ENCODE assay signal across 9 cellular contexts in genomic region chr3:187714404-187714979, GRCh38. TPM values are rescaled to one million over a fixed set of nuclear protein-coding genes. Genes with fewer than 3 reads are reported as not detected.
A peak's percentile ranks its signal among the peaks of the same experiment; 100 is the strongest.
DNase-seq lines count a peak whose midpoint lies in the region; ATAC-seq and TF ChIP-seq lines count a peak whose summit lies in the region.
"Had no signal": no experiment of that assay in that cellular context is flagged by ENCODE, and none has a peak within 500 bp of the region (broad histone marks: within the 10 kb centered on the region; RNA-seq: fewer than 3 reads in every experiment).

No MANE protein-coding gene starts in this region.

- TF ChIP-seq POLR2A in esophagus squamous epithelium (IDR thresholded peaks at IDR 0.05) (no peak), testis (IDR thresholded peaks at IDR 0.05) (no peak)

- H3K9me3 ChIP-seq in Karpas-422 (ENCODE audit: low read length) (no peaks in the 10 kb centered on the region), esophagus squamous epithelium (no peaks in the 10 kb centered on the region), testis (no peaks in the 10 kb centered on the region)

- H3K4me2 ChIP-seq in Karpas-422 (ENCODE audit: low read depth, low read length, poor library complexity, severe bottlenecking) = peak overlapping the region; percentile 16

- no peaks in the 10 kb centered on the region for H3K27me3 ChIP-seq in Karpas-422 (ENCODE audit: low read length)
- no peaks in the 10 kb centered on the region for H3K27me3 ChIP-seq in esophagus squamous epithelium
- no peaks in the 10 kb centered on the region for H3K27me3 ChIP-seq in testis

- no peak overlapping the region for H3K4me3 Mint-ChIP-seq in neural crest cell

- no peak overlapping the region for H3K27ac ChIP-seq in Karpas-422 (ENCODE audit: low read length)
- no peak overlapping the region for H3K27ac ChIP-seq in esophagus squamous epithelium
- no peak overlapping the region for H3K27ac ChIP-seq in testis

- H3K4me1 Mint-ChIP-seq in neural crest cell = peaks cover 4% of the 10 kb centered on the region

- no peaks in the 10 kb centered on the region for H3K36me3 Mint-ChIP-seq in neural crest cell (ENCODE audit: low read depth)

- DNase-seq in DMS79 treated with DMSO at 0.1 percent for 48 hours (lab: John Stamatoyannopoulos, UW) (peak; percentile 69), Karpas-422 (peak; percentile 96), OCI-M1 (lab: John Stamatoyannopoulos, UW) (peak; percentile 79), activated T-cell treated with anti-CD3 and anti-CD28 coated beads for 48 hours (ENCODE audit: low read depth) (peak; percentile 54), esophagus squamous epithelium (lab: John Stamatoyannopoulos, UW) (no peak), neural crest cell (ENCODE audit: low read depth, low spot score) (peak; percentile 71), testis (peak; percentile 88)

- H3K4me3 ChIP-seq in Karpas-422 (ENCODE audit: low read length) (no peak overlapping the region), esophagus squamous epithelium (no peak overlapping the region), testis (no peak overlapping the region)

- H3K27ac Mint-ChIP-seq in neural crest cell (ENCODE audit: unreplicated experiment) = no peak overlapping the region

- no peaks in the 10 kb centered on the region for H3K79me2 ChIP-seq in Karpas-422 (ENCODE audit: low read length)

- H3K36me3 ChIP-seq in Karpas-422 (ENCODE audit: insufficient read depth, low read length) = no peaks in the 10 kb centered on the region
- H3K36me3 ChIP-seq in esophagus squamous epithelium = no peaks in the 10 kb centered on the region
- no peaks in the 10 kb centered on the region for H3K36me3 ChIP-seq in testis (ENCODE audit: low read depth, missing control alignments)

- peaks cover 22% of the 10 kb centered on the region for H3K4me1 ChIP-seq in Karpas-422 (ENCODE audit: low read length)
- peaks cover 0 to 12% (median 7%) of the 10 kb centered on the region in 3 donors for H3K4me1 ChIP-seq in esophagus squamous epithelium
- H3K4me1 ChIP-seq in testis = no peaks in the 10 kb centered on the region

- no peak overlapping the region for H3K9ac ChIP-seq in Karpas-422 (ENCODE audit: low read length)

- peak; percentile 84 for ATAC-seq in GM21717 (IDR thresholded peaks at IDR 0.05; ENCODE audit: unreplicated experiment)

- H4K20me1 ChIP-seq in Karpas-422 (ENCODE audit: insufficient read depth, low read depth, low read length) = no peaks in the 10 kb centered on the region

- intact Hi-C loops in esophagus squamous epithelium (cut with DNase I) (no loop called here), testis (cut with DNase I; ENCODE audit: low total_unique reads) (no loop called here)

- TF ChIP-seq CTCF in esophagus squamous epithelium (IDR thresholded peaks at IDR 0.05) = peak; percentile 79 to 96 (median 92)
- TF ChIP-seq CTCF in neural crest cell (conservative IDR thresholded peaks at IDR 0.05) = peak; percentile 95
- peak; percentile 79 to 93 (median 90) for TF ChIP-seq CTCF in testis (IDR thresholded peaks at IDR 0.05)

- WGBS in esophagus squamous epithelium, 2 donors = 4 to 18% methylated on average over 4 of the region's 4 CpGs
- 16 to 22% methylated on average over 4 of the region's 4 CpGs for WGBS in testis, 2 donors

- H2AFZ ChIP-seq in Karpas-422 (ENCODE audit: low read length) = no peak overlapping the region

- no peaks in the 10 kb centered on the region for H3K9me2 ChIP-seq in Karpas-422 (replicated peaks; ENCODE audit: insufficient read depth, low read length)

- peaks cover 4% of the 10 kb centered on the region for H3K27me3 Mint-ChIP-seq in neural crest cell (ENCODE audit: low read depth)

- H3K9me3 Mint-ChIP-seq in neural crest cell = no peaks in the 10 kb centered on the region

RNA-seq across cellular contexts. Expression of gene RTP2, which starts 12.1 kb away (rescaled TPM):
- not detected in 2 replicates for total RNA-seq in Karpas-422 (2014; rRNA removed; shearing (Covaris generic); ENCODE audit: low replicate concordance)
- total RNA-seq in esophagus squamous epithelium (not detected), neural crest cell (not detected in 2 replicates), testis (under 1 TPM; 0.37 to 0.71 TPM)
- 0.79 TPM for polyA plus RNA-seq in testis (ENCODE audit: insufficient read depth, low read depth, low replicate concordance)
- polyA plus RNA-seq: esophagus had no signal

RNA-seq across cellular contexts. Expression of gene BCL6, which starts 30.8 kb away (rescaled TPM):
- 488 and 569 TPM in 2 replicates for total RNA-seq in Karpas-422 (2014; rRNA removed; shearing (Covaris generic); ENCODE audit: low replicate concordance)
- total RNA-seq in esophagus squamous epithelium (10 to 100 TPM; 30.8 to 94.4 (median 42.6) TPM), neural crest cell (6.4 and 9.6 TPM in 2 replicates), testis (10 to 100 TPM; 74.0 to 86.6 TPM)
- polyA plus RNA-seq in testis (ENCODE audit: insufficient read depth, low read depth, low replicate concordance) = 34.5 TPM

RNA-seq across cellular contexts. Expression of gene SST, which starts 44.3 kb away (rescaled TPM):
- total RNA-seq in Karpas-422 (2014; rRNA removed; shearing (Covaris generic); ENCODE audit: low replicate concordance) = not detected in 2 replicates
- total RNA-seq in esophagus squamous epithelium = not detected
- total RNA-seq in neural crest cell = 4.5 and 4.6 TPM in 2 replicates
- not detected for total RNA-seq in testis
- 0.84 TPM for polyA plus RNA-seq in testis (ENCODE audit: insufficient read depth, low read depth, low replicate concordance)
